In the genomic region with DNA sequence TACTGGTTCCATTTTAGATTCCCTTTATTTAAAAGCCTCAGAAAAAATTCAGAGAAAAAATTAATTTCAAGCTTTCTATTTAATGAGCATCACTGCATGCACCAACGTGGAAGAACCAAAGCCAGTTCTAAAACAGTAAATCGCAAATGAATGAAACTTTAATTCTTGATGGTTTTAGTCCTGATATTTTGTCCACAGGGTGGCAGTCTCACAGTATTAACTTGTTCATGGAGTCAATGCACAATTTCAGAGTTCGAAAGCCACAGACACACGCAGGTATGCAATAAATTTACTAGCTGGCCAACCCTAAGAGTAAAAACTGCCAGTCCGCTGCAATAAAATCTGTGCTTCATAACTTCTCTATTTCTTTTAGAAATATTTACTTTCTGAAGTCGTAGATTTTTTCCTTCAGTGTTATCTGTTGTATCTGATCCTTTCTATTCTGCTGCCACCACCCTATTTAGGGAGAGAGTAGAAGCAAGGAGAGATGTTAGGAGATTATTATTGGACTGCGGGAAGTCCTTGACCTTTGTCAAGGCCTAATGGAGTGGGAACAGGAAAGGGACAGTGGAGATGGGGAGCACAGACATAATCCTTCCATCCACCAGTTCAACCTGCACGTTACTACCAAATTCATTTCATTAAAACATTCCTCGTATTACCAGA, we compare ENCODE assay signal across 8 cellular contexts. TPM values are rescaled to one million over a fixed set of nuclear protein-coding genes. Genes with fewer than 3 reads are reported as not detected.
DNase-seq lines count a peak whose midpoint lies in the region; ATAC-seq and TF ChIP-seq lines count a peak whose summit lies in the region.

No MANE protein-coding gene starts in this region.

- no peak overlapping the region for H3K4me3 ChIP-seq in ascending aorta

- no peaks in the 10 kb centered on the region for H3K36me3 ChIP-seq in ascending aorta

- H3K9me3 ChIP-seq in ascending aorta, result no peaks in the 10 kb centered on the region

- ATAC-seq in GM19452 (IDR thresholded peaks at IDR 0.05; ENCODE audit: unreplicated experiment), result no peak
- no peak for ATAC-seq in GM21423 (IDR thresholded peaks at IDR 0.05; ENCODE audit: unreplicated experiment)

- H3K27me3 ChIP-seq in ascending aorta, result no peaks in the 10 kb centered on the region

- TF ChIP-seq CTCF in GM20000 (IDR thresholded peaks at IDR 0.05; ENCODE audit: extremely low read depth, missing control alignments), result peak; percentile 18
- TF ChIP-seq CTCF in ascending aorta (IDR thresholded peaks at IDR 0.05), result peak; percentile 13 to 53 (median 39)

- peaks cover 9 to 37% of the 10 kb centered on the region in 2 donors for H3K4me1 ChIP-seq in ascending aorta

- DNase-seq in COR-L47 (lab: John Stamatoyannopoulos, UW), result peak; percentile 36
- peak; percentile 46 for DNase-seq in GM20000 (ENCODE audit: low spot score)
- peak; percentile 67 for DNase-seq in NOMO-1 treated with DMSO at 0.1 percent for 48 hours (lab: John Stamatoyannopoulos, UW; ENCODE audit: unreplicated experiment)
- no peak for DNase-seq in ascending aorta (ENCODE audit: low spot score in 2 of 2)
- DNase-seq in iPS-NIHi7 (ENCODE audit: extremely low spot score), result peak; percentile 14
- DNase-seq in stimulated activated CD8-positive, alpha-beta memory T cell treated with anti-CD3 and anti-CD28 coated beads, Interleukin-15, amount 100 ng/mL, for 1 hour (ENCODE audit: low read depth), result peak; percentile 8

- peak overlapping the region; percentile 17 to 73 for H3K27ac ChIP-seq in ascending aorta

- intact Hi-C loops in ascending aorta (cut with DNase I), result no loop called here

RNA-seq across cellular contexts. Expression of gene WBP4, which starts 7.0 kb away (rescaled TPM):
- 0.96 TPM for total RNA-seq in ascending aorta

RNA-seq across cellular contexts. Expression of gene ELF1, which starts 35.2 kb away (rescaled TPM):
- total RNA-seq in ascending aorta, result 105 TPM

Comparison
In these comparisons a context has a peak if more than half of its experiments do, and no peak if none do; other contexts are left out.
1. DNase-seq: peak in COR-L47 (single experiment), GM20000 (single experiment), NOMO-1 treated with DMSO at 0.1 percent for 48 hours (single experiment), iPS-NIHi7 (single experiment) and stimulated activated CD8-positive, alpha-beta memory T cell treated with anti-CD3 and anti-CD28 coated beads, Interleukin-15, amount 100 ng/mL, for 1 hour (single experiment); none in ascending aorta (0 of 2).